1 cellular context compared by ENCODE assay signal in the genomic region with DNA sequence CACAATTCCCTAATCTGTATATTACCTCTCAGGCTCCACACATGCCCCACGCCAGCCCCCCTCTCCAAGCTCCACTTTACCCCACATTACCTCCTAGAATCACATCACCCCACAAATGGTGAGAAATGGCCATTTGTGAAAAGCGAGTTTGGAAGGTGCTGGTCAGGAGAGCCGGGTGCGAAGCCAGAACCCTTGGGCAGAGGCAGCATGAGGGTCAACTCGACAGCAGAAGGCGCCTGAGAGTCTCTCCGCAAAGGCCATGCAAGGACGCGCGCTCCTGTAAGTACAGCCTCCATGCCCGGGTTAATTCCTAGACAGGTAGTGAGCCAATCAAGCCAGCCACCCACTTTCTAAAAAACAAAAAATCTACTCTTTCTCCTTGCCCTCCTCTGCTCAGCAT.
TF ChIP-seq lines count a peak whose summit lies in the region.

No MANE protein-coding gene starts in this region.

TF ChIP-seq in GM23338, 12 proteins besides CTCF, POLR2A, EP300 and RAD21:
- TF ChIP-seq, protein P1, sequence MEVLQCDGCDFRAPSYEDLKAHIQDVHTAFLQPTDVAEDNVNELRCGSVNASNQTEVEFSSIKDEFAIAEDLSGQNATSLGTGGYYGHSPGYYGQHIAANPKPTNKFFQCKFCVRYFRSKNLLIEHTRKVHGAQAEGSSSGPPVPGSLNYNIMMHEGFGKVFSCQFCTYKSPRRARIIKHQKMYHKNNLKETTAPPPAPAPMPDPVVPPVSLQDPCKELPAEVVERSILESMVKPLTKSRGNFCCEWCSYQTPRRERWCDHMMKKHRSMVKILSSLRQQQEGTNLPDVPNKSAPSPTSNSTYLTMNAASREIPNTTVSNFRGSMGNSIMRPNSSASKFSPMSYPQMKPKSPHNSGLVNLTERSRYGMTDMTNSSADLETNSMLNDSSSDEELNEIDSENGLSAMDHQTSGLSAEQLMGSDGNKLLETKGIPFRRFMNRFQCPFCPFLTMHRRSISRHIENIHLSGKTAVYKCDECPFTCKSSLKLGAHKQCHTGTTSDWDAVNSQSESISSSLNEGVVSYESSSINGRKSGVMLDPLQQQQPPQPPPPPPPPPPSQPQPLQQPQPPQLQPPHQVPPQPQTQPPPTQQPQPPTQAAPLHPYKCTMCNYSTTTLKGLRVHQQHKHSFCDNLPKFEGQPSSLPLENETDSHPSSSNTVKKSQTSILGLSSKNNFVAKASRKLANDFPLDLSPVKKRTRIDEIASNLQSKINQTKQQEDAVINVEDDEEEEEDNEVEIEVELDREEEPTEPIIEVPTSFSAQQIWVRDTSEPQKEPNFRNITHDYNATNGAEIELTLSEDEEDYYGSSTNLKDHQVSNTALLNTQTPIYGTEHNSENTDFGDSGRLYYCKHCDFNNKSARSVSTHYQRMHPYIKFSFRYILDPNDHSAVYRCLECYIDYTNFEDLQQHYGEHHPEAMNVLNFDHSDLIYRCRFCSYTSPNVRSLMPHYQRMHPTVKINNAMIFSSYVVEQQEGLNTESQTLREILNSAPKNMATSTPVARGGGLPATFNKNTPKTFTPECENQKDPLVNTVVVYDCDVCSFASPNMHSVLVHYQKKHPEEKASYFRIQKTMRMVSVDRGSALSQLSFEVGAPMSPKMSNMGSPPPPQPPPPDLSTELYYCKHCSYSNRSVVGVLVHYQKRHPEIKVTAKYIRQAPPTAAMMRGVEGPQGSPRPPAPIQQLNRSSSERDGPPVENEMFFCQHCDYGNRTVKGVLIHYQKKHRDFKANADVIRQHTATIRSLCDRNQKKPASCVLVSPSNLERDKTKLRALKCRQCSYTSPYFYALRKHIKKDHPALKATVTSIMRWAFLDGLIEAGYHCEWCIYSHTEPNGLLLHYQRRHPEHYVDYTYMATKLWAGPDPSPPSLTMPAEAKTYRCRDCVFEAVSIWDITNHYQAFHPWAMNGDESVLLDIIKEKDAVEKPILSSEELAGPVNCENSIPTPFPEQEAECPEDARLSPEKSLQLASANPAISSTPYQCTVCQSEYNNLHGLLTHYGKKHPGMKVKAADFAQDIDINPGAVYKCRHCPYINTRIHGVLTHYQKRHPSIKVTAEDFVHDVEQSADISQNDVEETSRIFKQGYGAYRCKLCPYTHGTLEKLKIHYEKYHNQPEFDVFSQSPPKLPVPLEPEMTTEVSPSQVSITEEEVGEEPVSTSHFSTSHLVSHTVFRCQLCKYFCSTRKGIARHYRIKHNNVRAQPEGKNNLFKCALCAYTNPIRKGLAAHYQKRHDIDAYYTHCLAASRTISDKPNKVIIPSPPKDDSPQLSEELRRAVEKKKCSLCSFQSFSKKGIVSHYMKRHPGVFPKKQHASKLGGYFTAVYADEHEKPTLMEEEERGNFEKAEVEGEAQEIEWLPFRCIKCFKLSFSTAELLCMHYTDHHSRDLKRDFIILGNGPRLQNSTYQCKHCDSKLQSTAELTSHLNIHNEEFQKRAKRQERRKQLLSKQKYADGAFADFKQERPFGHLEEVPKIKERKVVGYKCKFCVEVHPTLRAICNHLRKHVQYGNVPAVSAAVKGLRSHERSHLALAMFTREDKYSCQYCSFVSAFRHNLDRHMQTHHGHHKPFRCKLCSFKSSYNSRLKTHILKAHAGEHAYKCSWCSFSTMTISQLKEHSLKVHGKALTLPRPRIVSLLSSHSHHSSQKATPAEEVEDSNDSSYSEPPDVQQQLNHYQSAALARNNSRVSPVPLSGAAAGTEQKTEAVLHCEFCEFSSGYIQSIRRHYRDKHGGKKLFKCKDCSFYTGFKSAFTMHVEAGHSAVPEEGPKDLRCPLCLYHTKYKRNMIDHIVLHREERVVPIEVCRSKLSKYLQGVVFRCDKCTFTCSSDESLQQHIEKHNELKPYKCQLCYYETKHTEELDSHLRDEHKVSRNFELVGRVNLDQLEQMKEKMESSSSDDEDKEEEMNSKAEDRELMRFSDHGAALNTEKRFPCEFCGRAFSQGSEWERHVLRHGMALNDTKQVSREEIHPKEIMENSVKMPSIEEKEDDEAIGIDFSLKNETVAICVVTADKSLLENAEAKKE (CRISPR knock-in tag; IDR thresholded peaks at IDR 0.05) = no peak
- TF ChIP-seq POLR2AphosphoS5 (IDR thresholded peaks at IDR 0.05; ENCODE audit: low read depth) (no peak), EZH2phosphoT487 (IDR thresholded peaks at IDR 0.05; ENCODE audit: unreplicated experiment) (no peak), JUNB (IDR thresholded peaks at IDR 0.05; ENCODE audit: unreplicated experiment) (no peak), STAT1 (IDR thresholded peaks at IDR 0.05; ENCODE audit: unreplicated experiment) (no peak), ZNF331 (CRISPR knock-in tag; IDR thresholded peaks at IDR 0.05; ENCODE audit: low read depth) (no peak), NANOG (IDR thresholded peaks at IDR 0.05; ENCODE audit: borderline replicate concordance) (no peak), ZNF114 (CRISPR knock-in tag; IDR thresholded peaks at IDR 0.05) (no peak), CREB1 (CRISPR knock-in tag; IDR thresholded peaks at IDR 0.05; ENCODE audit: low read depth) (no peak), EZH2 (IDR thresholded peaks at IDR 0.05; ENCODE audit: low read depth, unreplicated experiment) (no peak)
- TF ChIP-seq, protein P2, sequence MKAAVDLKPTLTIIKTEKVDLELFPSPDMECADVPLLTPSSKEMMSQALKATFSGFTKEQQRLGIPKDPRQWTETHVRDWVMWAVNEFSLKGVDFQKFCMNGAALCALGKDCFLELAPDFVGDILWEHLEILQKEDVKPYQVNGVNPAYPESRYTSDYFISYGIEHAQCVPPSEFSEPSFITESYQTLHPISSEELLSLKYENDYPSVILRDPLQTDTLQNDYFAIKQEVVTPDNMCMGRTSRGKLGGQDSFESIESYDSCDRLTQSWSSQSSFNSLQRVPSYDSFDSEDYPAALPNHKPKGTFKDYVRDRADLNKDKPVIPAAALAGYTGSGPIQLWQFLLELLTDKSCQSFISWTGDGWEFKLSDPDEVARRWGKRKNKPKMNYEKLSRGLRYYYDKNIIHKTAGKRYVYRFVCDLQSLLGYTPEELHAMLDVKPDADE (IDR thresholded peaks at IDR 0.05) = no peak
- TF ChIP-seq, protein P3, sequence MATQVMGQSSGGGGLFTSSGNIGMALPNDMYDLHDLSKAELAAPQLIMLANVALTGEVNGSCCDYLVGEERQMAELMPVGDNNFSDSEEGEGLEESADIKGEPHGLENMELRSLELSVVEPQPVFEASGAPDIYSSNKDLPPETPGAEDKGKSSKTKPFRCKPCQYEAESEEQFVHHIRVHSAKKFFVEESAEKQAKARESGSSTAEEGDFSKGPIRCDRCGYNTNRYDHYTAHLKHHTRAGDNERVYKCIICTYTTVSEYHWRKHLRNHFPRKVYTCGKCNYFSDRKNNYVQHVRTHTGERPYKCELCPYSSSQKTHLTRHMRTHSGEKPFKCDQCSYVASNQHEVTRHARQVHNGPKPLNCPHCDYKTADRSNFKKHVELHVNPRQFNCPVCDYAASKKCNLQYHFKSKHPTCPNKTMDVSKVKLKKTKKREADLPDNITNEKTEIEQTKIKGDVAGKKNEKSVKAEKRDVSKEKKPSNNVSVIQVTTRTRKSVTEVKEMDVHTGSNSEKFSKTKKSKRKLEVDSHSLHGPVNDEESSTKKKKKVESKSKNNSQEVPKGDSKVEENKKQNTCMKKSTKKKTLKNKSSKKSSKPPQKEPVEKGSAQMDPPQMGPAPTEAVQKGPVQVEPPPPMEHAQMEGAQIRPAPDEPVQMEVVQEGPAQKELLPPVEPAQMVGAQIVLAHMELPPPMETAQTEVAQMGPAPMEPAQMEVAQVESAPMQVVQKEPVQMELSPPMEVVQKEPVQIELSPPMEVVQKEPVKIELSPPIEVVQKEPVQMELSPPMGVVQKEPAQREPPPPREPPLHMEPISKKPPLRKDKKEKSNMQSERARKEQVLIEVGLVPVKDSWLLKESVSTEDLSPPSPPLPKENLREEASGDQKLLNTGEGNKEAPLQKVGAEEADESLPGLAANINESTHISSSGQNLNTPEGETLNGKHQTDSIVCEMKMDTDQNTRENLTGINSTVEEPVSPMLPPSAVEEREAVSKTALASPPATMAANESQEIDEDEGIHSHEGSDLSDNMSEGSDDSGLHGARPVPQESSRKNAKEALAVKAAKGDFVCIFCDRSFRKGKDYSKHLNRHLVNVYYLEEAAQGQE (IDR thresholded peaks at IDR 0.05; ENCODE audit: unreplicated experiment) = no peak
